1 cellular context compared by ENCODE assay signal in the genomic region with DNA sequence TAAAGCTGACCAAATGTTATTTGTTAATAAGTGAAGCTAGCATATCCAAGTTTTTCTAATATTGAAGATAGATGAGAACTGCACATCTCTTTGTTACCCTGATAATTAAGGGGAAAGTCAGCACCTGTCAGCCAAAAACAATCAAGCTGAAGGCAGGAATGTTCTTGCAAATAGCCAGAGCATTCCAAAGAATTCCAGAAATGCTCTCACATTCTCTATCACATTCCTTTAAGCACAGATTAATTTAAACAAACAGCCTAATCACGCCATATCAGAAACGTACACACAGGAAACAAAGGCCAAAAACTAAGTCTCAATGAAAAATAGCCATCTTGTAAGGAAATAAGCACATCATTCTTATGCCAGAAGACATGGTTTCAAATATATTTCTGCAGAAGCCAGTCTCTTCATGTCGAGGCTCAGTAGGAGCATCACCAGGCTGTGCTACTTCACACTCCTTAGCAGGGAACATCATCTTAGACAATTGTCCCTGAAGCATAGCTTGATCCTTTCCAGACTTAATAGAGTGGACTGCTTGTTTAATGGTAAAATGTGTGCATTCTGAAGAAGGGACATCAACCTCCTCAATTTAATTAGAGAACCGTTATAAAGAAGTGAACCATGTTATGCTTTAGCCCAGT.
TF ChIP-seq lines count a peak whose summit lies in the region.

No MANE protein-coding gene starts in this region.

TF ChIP-seq in SK-N-SH, 30 proteins besides CTCF, POLR2A, EP300 and RAD21 (continued from another document):
- TF ChIP-seq, protein P1, sequence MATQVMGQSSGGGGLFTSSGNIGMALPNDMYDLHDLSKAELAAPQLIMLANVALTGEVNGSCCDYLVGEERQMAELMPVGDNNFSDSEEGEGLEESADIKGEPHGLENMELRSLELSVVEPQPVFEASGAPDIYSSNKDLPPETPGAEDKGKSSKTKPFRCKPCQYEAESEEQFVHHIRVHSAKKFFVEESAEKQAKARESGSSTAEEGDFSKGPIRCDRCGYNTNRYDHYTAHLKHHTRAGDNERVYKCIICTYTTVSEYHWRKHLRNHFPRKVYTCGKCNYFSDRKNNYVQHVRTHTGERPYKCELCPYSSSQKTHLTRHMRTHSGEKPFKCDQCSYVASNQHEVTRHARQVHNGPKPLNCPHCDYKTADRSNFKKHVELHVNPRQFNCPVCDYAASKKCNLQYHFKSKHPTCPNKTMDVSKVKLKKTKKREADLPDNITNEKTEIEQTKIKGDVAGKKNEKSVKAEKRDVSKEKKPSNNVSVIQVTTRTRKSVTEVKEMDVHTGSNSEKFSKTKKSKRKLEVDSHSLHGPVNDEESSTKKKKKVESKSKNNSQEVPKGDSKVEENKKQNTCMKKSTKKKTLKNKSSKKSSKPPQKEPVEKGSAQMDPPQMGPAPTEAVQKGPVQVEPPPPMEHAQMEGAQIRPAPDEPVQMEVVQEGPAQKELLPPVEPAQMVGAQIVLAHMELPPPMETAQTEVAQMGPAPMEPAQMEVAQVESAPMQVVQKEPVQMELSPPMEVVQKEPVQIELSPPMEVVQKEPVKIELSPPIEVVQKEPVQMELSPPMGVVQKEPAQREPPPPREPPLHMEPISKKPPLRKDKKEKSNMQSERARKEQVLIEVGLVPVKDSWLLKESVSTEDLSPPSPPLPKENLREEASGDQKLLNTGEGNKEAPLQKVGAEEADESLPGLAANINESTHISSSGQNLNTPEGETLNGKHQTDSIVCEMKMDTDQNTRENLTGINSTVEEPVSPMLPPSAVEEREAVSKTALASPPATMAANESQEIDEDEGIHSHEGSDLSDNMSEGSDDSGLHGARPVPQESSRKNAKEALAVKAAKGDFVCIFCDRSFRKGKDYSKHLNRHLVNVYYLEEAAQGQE (IDR thresholded peaks at IDR 0.05; ENCODE audit: low read depth, low read length), result no peak
- no peak for TF ChIP-seq YY1 (IDR thresholded peaks at IDR 0.05; ENCODE audit: low read depth)
- TF ChIP-seq SIN3A (IDR thresholded peaks at IDR 0.05; ENCODE audit: borderline replicate concordance, low read depth, low read length), result no peak
- no peak for TF ChIP-seq RCOR1 (IDR thresholded peaks at IDR 0.05; ENCODE audit: low read length)
- TF ChIP-seq, protein P2, sequence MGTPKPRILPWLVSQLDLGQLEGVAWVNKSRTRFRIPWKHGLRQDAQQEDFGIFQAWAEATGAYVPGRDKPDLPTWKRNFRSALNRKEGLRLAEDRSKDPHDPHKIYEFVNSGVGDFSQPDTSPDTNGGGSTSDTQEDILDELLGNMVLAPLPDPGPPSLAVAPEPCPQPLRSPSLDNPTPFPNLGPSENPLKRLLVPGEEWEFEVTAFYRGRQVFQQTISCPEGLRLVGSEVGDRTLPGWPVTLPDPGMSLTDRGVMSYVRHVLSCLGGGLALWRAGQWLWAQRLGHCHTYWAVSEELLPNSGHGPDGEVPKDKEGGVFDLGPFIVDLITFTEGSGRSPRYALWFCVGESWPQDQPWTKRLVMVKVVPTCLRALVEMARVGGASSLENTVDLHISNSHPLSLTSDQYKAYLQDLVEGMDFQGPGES (IDR thresholded peaks at IDR 0.05; ENCODE audit: low read depth, low read length), result no peak
- no peak for TF ChIP-seq GABPA (IDR thresholded peaks at IDR 0.05; ENCODE audit: low read depth)
- TF ChIP-seq TAF1 (IDR thresholded peaks at IDR 0.05; ENCODE audit: borderline replicate concordance, low read depth, low read length), result no peak
- TF ChIP-seq FOXJ3 (CRISPR knock-in tag; IDR thresholded peaks at IDR 0.05), result no peak
- no peak for TF ChIP-seq EZH2phosphoT487 (IDR thresholded peaks at IDR 0.05; ENCODE audit: borderline replicate concordance, low read depth)
TF ChIP-seq in SK-N-SH: peak in this region for 0.
